23 cellular contexts compared by ENCODE assay signal in genomic region chr11:10428453-10428852, GRCh38.
"Had no signal": no experiment of that assay in that cellular context is flagged by ENCODE, and none has a peak within 500 bp of the region (broad histone marks: within the 10 kb centered on the region; RNA-seq: fewer than 3 reads in every experiment).

No MANE protein-coding gene starts in this region.

- H3K27ac ChIP-seq: brain microvascular endothelial cell, cardiac muscle cell had no signal

- H3K36me3 Mint-ChIP-seq: activated naive CD8-positive, alpha-beta T cell treated with anti-CD3 and anti-CD28 coated beads for 36 hours had no signal

- H3K9me3 Mint-ChIP-seq: activated naive CD4-positive, alpha-beta T cell treated with anti-CD3 and anti-CD28 coated beads, Interleukin-2, amount 10 ng/mL, durations not matched to agents 7 days and 5 days had no signal

- ATAC-seq: activated CD4-positive, alpha-beta T cell treated with anti-CD3 and anti-CD28 coated beads for 36 hours; activated CD8-positive, alpha-beta memory T cell treated with anti-CD3 and anti-CD28 coated beads, Interleukin-2, amount 10 ng/mL, durations not matched to agents 7 days and 5 days; T-cell had no signal

- FAIRE-seq: TTC549 had no signal

- DNase-seq: activated CD4-positive, alpha-beta T cell treated with anti-CD3 and anti-CD28 coated beads for 36 hours; activated CD4-positive, alpha-beta T cell treated with anti-CD3 and anti-CD28 coated beads, Interleukin-2, amount 50 U/mL, for 1 hour; activated CD8-positive, alpha-beta memory T cell treated with anti-CD3 and anti-CD28 coated beads, Interleukin-2, amount 10 ng/mL, durations not matched to agents 7 days and 5 days; activated gamma-delta T cell; activated naive CD4-positive, alpha-beta T cell treated with anti-CD3 and anti-CD28 coated beads, Interleukin-2, amount 10 ng/mL, durations not matched to agents 7 days and 5 days; activated naive CD8-positive, alpha-beta T cell treated with anti-CD3 and anti-CD28 coated beads for 36 hours; activated T-cell treated with anti-CD3 and anti-CD28 coated beads, Interleukin-2, amount 50 U/mL, for 24 hours; brain microvascular endothelial cell; Kasumi-1; NCI-H1092; NCI-H1417; NCI-H1930; NCI-H2171; NCI-H2227 treated with DMSO at 0.1 percent for 48 hours; NCI-H446 treated with DMSO at 0.1 percent for 48 hours; NCI-H524 treated with DMSO at 0.1 percent for 48 hours; NCI-H748 treated with DMSO at 0.1 percent for 48 hours; SIG-M5; T-cell; T-helper 2 cell; T1000 had no signal

- H3K36me3 ChIP-seq: brain microvascular endothelial cell, cardiac muscle cell had no signal

- H3K4me3 ChIP-seq: cardiac muscle cell had no signal

- H3K27me3 ChIP-seq: brain microvascular endothelial cell, cardiac muscle cell had no signal

- H3K27ac Mint-ChIP-seq: activated CD4-positive, alpha-beta T cell treated with anti-CD3 and anti-CD28 coated beads for 36 hours; activated CD8-positive, alpha-beta memory T cell treated with anti-CD3 and anti-CD28 coated beads, Interleukin-2, amount 10 ng/mL, durations not matched to agents 7 days and 5 days; activated naive CD4-positive, alpha-beta T cell treated with anti-CD3 and anti-CD28 coated beads, Interleukin-2, amount 10 ng/mL, durations not matched to agents 7 days and 5 days; activated naive CD8-positive, alpha-beta T cell treated with anti-CD3 and anti-CD28 coated beads for 36 hours; activated T-cell treated with anti-CD3 and anti-CD28 coated beads, Interleukin-2, amount 50 U/mL, for 24 hours; T-cell had no signal

- H3K4me1 Mint-ChIP-seq: activated CD4-positive, alpha-beta T cell treated with anti-CD3 and anti-CD28 coated beads for 36 hours; activated naive CD4-positive, alpha-beta T cell treated with anti-CD3 and anti-CD28 coated beads, Interleukin-2, amount 10 ng/mL, durations not matched to agents 7 days and 5 days; activated naive CD8-positive, alpha-beta T cell treated with anti-CD3 and anti-CD28 coated beads for 36 hours; T-cell had no signal

- H3K4me3 Mint-ChIP-seq: activated CD4-positive, alpha-beta T cell treated with anti-CD3 and anti-CD28 coated beads for 36 hours; activated CD8-positive, alpha-beta memory T cell treated with anti-CD3 and anti-CD28 coated beads, Interleukin-2, amount 10 ng/mL, durations not matched to agents 7 days and 5 days; activated naive CD4-positive, alpha-beta T cell treated with anti-CD3 and anti-CD28 coated beads, Interleukin-2, amount 10 ng/mL, durations not matched to agents 7 days and 5 days; activated naive CD8-positive, alpha-beta T cell treated with anti-CD3 and anti-CD28 coated beads for 36 hours; activated T-cell treated with anti-CD3 and anti-CD28 coated beads, Interleukin-2, amount 50 U/mL, for 24 hours; T-cell had no signal
